4 cellular contexts compared by ENCODE assay signal in genomic region chr3:180656406-180656805, GRCh38.
TF ChIP-seq lines count a peak whose summit lies in the region.

No MANE protein-coding gene starts in this region.

TF ChIP-seq in SK-N-SH, 30 proteins besides CTCF, POLR2A, EP300 and RAD21:
- no peak for TF ChIP-seq IRF3 (IDR thresholded peaks at IDR 0.05; ENCODE audit: low read depth, low read length)

TF ChIP-seq in SK-N-SH treated with all-trans-retinoic acid at 6 μM for 48 hours, 23 proteins besides CTCF, POLR2A, EP300 and RAD21:
- no peak for TF ChIP-seq PPARA (CRISPR knock-in tag; IDR thresholded peaks at IDR 0.05; ENCODE audit: borderline replicate concordance)
- TF ChIP-seq ESRRG (CRISPR knock-in tag; IDR thresholded peaks at IDR 0.05): no peak

TF ChIP-seq in IMR-90, 13 proteins besides CTCF, POLR2A, EP300 and RAD21:
- TF ChIP-seq, protein P1, sequence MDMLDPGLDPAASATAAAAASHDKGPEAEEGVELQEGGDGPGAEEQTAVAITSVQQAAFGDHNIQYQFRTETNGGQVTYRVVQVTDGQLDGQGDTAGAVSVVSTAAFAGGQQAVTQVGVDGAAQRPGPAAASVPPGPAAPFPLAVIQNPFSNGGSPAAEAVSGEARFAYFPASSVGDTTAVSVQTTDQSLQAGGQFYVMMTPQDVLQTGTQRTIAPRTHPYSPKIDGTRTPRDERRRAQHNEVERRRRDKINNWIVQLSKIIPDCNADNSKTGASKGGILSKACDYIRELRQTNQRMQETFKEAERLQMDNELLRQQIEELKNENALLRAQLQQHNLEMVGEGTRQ (IDR thresholded peaks at IDR 0.05; ENCODE audit: low read depth, low read length): no peak
- TF ChIP-seq MAFK (IDR thresholded peaks at IDR 0.05; ENCODE audit: low read depth, low read length): 0 out of 2 replicates have a peak, but pooled peaks have one; percentile 7
- no peak for TF ChIP-seq ELK1 (IDR thresholded peaks at IDR 0.05; ENCODE audit: borderline replicate concordance, low read depth, low read length)
- TF ChIP-seq MAZ (IDR thresholded peaks at IDR 0.05; ENCODE audit: borderline replicate concordance, low read depth, low read length): no peak

TF ChIP-seq in WTC11, 78 proteins besides CTCF, POLR2A, EP300 and RAD21:
- TF ChIP-seq ZNF671 (CRISPR knock-in tag; IDR thresholded peaks at IDR 0.05) (no peak), ZNF121 (CRISPR knock-in tag; IDR thresholded peaks at IDR 0.05) (no peak), KAT7 (CRISPR knock-in tag; IDR thresholded peaks at IDR 0.05; ENCODE audit: borderline replicate concordance) (no peak), GRHL2 (CRISPR knock-in tag; IDR thresholded peaks at IDR 0.05; ENCODE audit: insufficient replicate concordance, severe bottlenecking) (no peak), ZNF281 (CRISPR knock-in tag; IDR thresholded peaks at IDR 0.05) (no peak), ZBTB21 (CRISPR knock-in tag; IDR thresholded peaks at IDR 0.05; ENCODE audit: borderline replicate concordance) (no peak), ATF1 (CRISPR knock-in tag; IDR thresholded peaks at IDR 0.05) (no peak), FOXP4 (CRISPR knock-in tag; IDR thresholded peaks at IDR 0.05) (no peak), ZSCAN18 (CRISPR knock-in tag; IDR thresholded peaks at IDR 0.05) (no peak), CREB1 (CRISPR knock-in tag; IDR thresholded peaks at IDR 0.05) (no peak), MYBL2 (CRISPR knock-in tag; IDR thresholded peaks at IDR 0.05) (no peak)
- TF ChIP-seq, protein P2, sequence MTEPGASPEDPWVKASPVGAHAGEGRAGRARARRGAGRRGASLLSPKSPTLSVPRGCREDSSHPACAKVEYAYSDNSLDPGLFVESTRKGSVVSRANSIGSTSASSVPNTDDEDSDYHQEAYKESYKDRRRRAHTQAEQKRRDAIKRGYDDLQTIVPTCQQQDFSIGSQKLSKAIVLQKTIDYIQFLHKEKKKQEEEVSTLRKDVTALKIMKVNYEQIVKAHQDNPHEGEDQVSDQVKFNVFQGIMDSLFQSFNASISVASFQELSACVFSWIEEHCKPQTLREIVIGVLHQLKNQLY (CRISPR knock-in tag; IDR thresholded peaks at IDR 0.05): no peak
- TF ChIP-seq, protein P3, sequence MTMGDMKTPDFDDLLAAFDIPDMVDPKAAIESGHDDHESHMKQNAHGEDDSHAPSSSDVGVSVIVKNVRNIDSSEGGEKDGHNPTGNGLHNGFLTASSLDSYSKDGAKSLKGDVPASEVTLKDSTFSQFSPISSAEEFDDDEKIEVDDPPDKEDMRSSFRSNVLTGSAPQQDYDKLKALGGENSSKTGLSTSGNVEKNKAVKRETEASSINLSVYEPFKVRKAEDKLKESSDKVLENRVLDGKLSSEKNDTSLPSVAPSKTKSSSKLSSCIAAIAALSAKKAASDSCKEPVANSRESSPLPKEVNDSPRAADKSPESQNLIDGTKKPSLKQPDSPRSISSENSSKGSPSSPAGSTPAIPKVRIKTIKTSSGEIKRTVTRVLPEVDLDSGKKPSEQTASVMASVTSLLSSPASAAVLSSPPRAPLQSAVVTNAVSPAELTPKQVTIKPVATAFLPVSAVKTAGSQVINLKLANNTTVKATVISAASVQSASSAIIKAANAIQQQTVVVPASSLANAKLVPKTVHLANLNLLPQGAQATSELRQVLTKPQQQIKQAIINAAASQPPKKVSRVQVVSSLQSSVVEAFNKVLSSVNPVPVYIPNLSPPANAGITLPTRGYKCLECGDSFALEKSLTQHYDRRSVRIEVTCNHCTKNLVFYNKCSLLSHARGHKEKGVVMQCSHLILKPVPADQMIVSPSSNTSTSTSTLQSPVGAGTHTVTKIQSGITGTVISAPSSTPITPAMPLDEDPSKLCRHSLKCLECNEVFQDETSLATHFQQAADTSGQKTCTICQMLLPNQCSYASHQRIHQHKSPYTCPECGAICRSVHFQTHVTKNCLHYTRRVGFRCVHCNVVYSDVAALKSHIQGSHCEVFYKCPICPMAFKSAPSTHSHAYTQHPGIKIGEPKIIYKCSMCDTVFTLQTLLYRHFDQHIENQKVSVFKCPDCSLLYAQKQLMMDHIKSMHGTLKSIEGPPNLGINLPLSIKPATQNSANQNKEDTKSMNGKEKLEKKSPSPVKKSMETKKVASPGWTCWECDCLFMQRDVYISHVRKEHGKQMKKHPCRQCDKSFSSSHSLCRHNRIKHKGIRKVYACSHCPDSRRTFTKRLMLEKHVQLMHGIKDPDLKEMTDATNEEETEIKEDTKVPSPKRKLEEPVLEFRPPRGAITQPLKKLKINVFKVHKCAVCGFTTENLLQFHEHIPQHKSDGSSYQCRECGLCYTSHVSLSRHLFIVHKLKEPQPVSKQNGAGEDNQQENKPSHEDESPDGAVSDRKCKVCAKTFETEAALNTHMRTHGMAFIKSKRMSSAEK (CRISPR knock-in tag; IDR thresholded peaks at IDR 0.05; ENCODE audit: borderline replicate concordance): no peak
- TF ChIP-seq, protein P4, sequence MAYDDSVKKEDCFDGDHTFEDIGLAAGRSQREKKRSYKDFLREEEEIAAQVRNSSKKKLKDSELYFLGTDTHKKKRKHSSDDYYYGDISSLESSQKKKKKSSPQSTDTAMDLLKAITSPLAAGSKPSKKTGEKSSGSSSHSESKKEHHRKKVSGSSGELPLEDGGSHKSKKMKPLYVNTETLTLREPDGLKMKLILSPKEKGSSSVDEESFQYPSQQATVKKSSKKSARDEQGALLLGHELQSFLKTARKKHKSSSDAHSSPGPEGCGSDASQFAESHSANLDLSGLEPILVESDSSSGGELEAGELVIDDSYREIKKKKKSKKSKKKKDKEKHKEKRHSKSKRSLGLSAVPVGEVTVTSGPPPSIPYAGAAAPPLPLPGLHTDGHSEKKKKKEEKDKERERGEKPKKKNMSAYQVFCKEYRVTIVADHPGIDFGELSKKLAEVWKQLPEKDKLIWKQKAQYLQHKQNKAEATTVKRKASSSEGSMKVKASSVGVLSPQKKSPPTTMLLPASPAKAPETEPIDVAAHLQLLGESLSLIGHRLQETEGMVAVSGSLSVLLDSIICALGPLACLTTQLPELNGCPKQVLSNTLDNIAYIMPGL (CRISPR knock-in tag; IDR thresholded peaks at IDR 0.05): no peak
- TF ChIP-seq, protein P5, sequence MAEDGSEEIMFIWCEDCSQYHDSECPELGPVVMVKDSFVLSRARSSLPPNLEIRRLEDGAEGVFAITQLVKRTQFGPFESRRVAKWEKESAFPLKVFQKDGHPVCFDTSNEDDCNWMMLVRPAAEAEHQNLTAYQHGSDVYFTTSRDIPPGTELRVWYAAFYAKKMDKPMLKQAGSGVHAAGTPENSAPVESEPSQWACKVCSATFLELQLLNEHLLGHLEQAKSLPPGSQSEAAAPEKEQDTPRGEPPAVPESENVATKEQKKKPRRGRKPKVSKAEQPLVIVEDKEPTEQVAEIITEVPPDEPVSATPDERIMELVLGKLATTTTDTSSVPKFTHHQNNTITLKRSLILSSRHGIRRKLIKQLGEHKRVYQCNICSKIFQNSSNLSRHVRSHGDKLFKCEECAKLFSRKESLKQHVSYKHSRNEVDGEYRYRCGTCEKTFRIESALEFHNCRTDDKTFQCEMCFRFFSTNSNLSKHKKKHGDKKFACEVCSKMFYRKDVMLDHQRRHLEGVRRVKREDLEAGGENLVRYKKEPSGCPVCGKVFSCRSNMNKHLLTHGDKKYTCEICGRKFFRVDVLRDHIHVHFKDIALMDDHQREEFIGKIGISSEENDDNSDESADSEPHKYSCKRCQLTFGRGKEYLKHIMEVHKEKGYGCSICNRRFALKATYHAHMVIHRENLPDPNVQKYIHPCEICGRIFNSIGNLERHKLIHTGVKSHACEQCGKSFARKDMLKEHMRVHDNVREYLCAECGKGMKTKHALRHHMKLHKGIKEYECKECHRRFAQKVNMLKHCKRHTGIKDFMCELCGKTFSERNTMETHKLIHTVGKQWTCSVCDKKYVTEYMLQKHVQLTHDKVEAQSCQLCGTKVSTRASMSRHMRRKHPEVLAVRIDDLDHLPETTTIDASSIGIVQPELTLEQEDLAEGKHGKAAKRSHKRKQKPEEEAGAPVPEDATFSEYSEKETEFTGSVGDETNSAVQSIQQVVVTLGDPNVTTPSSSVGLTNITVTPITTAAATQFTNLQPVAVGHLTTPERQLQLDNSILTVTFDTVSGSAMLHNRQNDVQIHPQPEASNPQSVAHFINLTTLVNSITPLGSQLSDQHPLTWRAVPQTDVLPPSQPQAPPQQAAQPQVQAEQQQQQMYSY (CRISPR knock-in tag; IDR thresholded peaks at IDR 0.05): no peak
- TF ChIP-seq, protein P6, sequence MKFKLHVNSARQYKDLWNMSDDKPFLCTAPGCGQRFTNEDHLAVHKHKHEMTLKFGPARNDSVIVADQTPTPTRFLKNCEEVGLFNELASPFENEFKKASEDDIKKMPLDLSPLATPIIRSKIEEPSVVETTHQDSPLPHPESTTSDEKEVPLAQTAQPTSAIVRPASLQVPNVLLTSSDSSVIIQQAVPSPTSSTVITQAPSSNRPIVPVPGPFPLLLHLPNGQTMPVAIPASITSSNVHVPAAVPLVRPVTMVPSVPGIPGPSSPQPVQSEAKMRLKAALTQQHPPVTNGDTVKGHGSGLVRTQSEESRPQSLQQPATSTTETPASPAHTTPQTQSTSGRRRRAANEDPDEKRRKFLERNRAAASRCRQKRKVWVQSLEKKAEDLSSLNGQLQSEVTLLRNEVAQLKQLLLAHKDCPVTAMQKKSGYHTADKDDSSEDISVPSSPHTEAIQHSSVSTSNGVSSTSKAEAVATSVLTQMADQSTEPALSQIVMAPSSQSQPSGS (CRISPR knock-in tag; IDR thresholded peaks at IDR 0.05; ENCODE audit: borderline replicate concordance, low read depth): no peak
